8 cellular contexts compared by ENCODE assay signal in the genomic region with DNA sequence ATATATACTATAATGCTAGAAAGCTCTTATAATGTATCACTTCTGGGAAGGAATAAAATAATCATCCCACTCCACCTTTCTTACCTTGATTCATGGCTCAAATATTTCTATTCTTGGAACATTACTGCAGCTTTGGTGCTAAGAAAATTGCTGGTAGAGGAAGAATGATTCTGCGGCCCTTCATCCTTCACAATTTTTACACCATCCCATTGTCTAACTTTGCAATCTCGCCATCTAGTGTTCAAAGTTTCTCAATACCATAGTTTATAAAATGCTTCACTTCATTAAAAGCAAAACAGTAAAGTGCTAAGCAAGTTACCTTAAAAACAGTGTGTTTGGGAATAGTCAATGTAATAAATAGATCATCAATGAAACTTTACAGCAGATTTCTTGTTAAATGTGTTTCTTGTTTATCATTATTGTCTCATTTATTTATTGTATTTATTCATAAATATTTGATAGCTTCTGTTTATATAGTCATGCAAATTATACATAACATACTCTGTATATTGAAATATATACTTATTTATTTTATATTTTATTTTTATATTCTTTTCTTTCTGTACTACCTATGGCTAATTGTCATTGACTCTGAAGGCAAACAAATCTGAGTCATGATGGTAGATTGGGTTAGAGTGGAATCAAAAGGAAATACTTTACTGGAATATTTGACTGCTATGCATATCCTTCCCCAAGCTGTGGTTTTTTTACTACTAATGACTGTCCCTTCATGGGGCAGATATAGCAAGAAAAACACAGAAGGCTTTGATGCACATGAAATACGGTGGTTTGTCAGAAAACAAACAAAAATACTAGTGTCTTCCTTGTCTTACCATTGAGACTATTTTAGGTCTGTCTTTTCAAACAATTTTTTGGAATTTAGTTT.
DNase-seq lines count a peak whose midpoint lies in the region; FAIRE-seq and TF ChIP-seq lines count a peak whose summit lies in the region.

No MANE protein-coding gene starts in this region.

- H3K36me3 Mint-ChIP-seq in progenitor cell of endocrine pancreas (ENCODE audit: insufficient read depth): peaks cover 6% of the 10 kb centered on the region
- no peaks in the 10 kb centered on the region for H3K36me3 Mint-ChIP-seq in activated T-helper 2 cell treated with anti-CD3 and anti-CD28 coated beads, Interferon-gamma antibody, Interleukin-2, Interleukin-4, amounts not matched to agents 10 μg/mL and 5 μg/mL and 100 μg/mL, durations not matched to agents 14 hours and 24 hours and 36 hours (ENCODE audit: low read depth)

- H3K27ac Mint-ChIP-seq in progenitor cell of endocrine pancreas: no peak overlapping the region
- H3K27ac Mint-ChIP-seq in activated T-helper 2 cell treated with anti-CD3 and anti-CD28 coated beads, Interferon-gamma antibody, Interleukin-2, Interleukin-4, amounts not matched to agents 10 μg/mL and 5 μg/mL and 100 μg/mL, durations not matched to agents 14 hours and 24 hours and 36 hours: no peak overlapping the region

- DNase-seq in Ammon's horn (ENCODE audit: low spot score): peak; percentile 65
- peak; percentile 7 for DNase-seq in GM19239 (ENCODE audit: insufficient read length, low spot score)
- peak; percentile 53 for DNase-seq in RKO (ENCODE audit: low spot score)
- DNase-seq in fibroblast of peridontal ligament (ENCODE audit: extremely low read depth): peak; percentile 81
- no peak for DNase-seq in progenitor cell of endocrine pancreas (ENCODE audit: low spot score, unreplicated experiment)
- DNase-seq in activated T-helper 2 cell treated with anti-CD3 and anti-CD28 coated beads, Interferon-gamma antibody, Interleukin-2, Interleukin-4, amounts not matched to agents 10 μg/mL and 5 μg/mL and 100 μg/mL, durations not matched to agents 14 hours and 24 hours and 36 hours (ENCODE audit: low spot score): no peak
- DNase-seq in activated gamma-delta T cell treated with Interleukin-2 at 50 U/mL for 16 hours: no peak

- TF ChIP-seq RAD21 in Ishikawa (IDR thresholded peaks at IDR 0.05; ENCODE audit: low read depth): peak; percentile 65

- peak; percentile 67 for TF ChIP-seq CTCF in progenitor cell of endocrine pancreas (IDR thresholded peaks at IDR 0.05; ENCODE audit: unreplicated experiment)

- H3K4me3 Mint-ChIP-seq in progenitor cell of endocrine pancreas (ENCODE audit: low read depth): no peak overlapping the region
- no peak overlapping the region for H3K4me3 Mint-ChIP-seq in activated T-helper 2 cell treated with anti-CD3 and anti-CD28 coated beads, Interferon-gamma antibody, Interleukin-2, Interleukin-4, amounts not matched to agents 10 μg/mL and 5 μg/mL and 100 μg/mL, durations not matched to agents 14 hours and 24 hours and 36 hours (ENCODE audit: low read depth)

- peaks cover 4% of the 10 kb centered on the region for H3K4me1 Mint-ChIP-seq in progenitor cell of endocrine pancreas (ENCODE audit: low read depth)
- no peaks in the 10 kb centered on the region for H3K4me1 Mint-ChIP-seq in activated T-helper 2 cell treated with anti-CD3 and anti-CD28 coated beads, Interferon-gamma antibody, Interleukin-2, Interleukin-4, amounts not matched to agents 10 μg/mL and 5 μg/mL and 100 μg/mL, durations not matched to agents 14 hours and 24 hours and 36 hours (ENCODE audit: low read depth)

- no peak for TF ChIP-seq EP300 in Ishikawa (IDR thresholded peaks at IDR 0.05; ENCODE audit: borderline replicate concordance)

- H3K27me3 Mint-ChIP-seq in progenitor cell of endocrine pancreas: no peaks in the 10 kb centered on the region
- H3K27me3 Mint-ChIP-seq in activated T-helper 2 cell treated with anti-CD3 and anti-CD28 coated beads, Interferon-gamma antibody, Interleukin-2, Interleukin-4, amounts not matched to agents 10 μg/mL and 5 μg/mL and 100 μg/mL, durations not matched to agents 14 hours and 24 hours and 36 hours (ENCODE audit: low read depth): no peaks in the 10 kb centered on the region

- peak; percentile 86 for FAIRE-seq in GM19239 (lab: Jason Lieb, UNC)

- intact Hi-C loops in activated T-helper 2 cell treated with anti-CD3 and anti-CD28 coated beads, Interferon-gamma antibody, Interleukin-2, Interleukin-4, amounts not matched to agents 10 μg/mL and 5 μg/mL and 100 μg/mL, durations not matched to agents 14 hours and 24 hours and 36 hours (cut with micrococcal nuclease): loop anchor here (10.0 kb wide), 1 partner anchor 824 kb away; no protein-coding TSS in a partner anchor

- H3K9me3 Mint-ChIP-seq in progenitor cell of endocrine pancreas (ENCODE audit: low read depth): peaks cover 7% of the 10 kb centered on the region
- H3K9me3 Mint-ChIP-seq in activated T-helper 2 cell treated with anti-CD3 and anti-CD28 coated beads, Interferon-gamma antibody, Interleukin-2, Interleukin-4, amounts not matched to agents 10 μg/mL and 5 μg/mL and 100 μg/mL, durations not matched to agents 14 hours and 24 hours and 36 hours: no peaks in the 10 kb centered on the region

TF ChIP-seq in Ishikawa, 13 proteins besides CTCF, POLR2A, EP300 and RAD21:
- TF ChIP-seq CREB1 (IDR thresholded peaks at IDR 0.05; ENCODE audit: low read depth) (no peak), YY1 (IDR thresholded peaks at IDR 0.05; ENCODE audit: low read depth) (no peak), EGR1 (IDR thresholded peaks at IDR 0.05) (no peak), TCF12 (IDR thresholded peaks at IDR 0.05; ENCODE audit: low read depth) (no peak), TAF1 (IDR thresholded peaks at IDR 0.05; ENCODE audit: low read depth) (no peak), TEAD4 (IDR thresholded peaks at IDR 0.05) (no peak), CEBPB (IDR thresholded peaks at IDR 0.05) (no peak), ZBTB7A (IDR thresholded peaks at IDR 0.05; ENCODE audit: low read depth) (no peak), NFIC (IDR thresholded peaks at IDR 0.05) (no peak), FOXM1 (IDR thresholded peaks at IDR 0.05; ENCODE audit: borderline replicate concordance, low read depth) (no peak)
- TF ChIP-seq, protein P1, sequence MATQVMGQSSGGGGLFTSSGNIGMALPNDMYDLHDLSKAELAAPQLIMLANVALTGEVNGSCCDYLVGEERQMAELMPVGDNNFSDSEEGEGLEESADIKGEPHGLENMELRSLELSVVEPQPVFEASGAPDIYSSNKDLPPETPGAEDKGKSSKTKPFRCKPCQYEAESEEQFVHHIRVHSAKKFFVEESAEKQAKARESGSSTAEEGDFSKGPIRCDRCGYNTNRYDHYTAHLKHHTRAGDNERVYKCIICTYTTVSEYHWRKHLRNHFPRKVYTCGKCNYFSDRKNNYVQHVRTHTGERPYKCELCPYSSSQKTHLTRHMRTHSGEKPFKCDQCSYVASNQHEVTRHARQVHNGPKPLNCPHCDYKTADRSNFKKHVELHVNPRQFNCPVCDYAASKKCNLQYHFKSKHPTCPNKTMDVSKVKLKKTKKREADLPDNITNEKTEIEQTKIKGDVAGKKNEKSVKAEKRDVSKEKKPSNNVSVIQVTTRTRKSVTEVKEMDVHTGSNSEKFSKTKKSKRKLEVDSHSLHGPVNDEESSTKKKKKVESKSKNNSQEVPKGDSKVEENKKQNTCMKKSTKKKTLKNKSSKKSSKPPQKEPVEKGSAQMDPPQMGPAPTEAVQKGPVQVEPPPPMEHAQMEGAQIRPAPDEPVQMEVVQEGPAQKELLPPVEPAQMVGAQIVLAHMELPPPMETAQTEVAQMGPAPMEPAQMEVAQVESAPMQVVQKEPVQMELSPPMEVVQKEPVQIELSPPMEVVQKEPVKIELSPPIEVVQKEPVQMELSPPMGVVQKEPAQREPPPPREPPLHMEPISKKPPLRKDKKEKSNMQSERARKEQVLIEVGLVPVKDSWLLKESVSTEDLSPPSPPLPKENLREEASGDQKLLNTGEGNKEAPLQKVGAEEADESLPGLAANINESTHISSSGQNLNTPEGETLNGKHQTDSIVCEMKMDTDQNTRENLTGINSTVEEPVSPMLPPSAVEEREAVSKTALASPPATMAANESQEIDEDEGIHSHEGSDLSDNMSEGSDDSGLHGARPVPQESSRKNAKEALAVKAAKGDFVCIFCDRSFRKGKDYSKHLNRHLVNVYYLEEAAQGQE (IDR thresholded peaks at IDR 0.05; ENCODE audit: low read depth): no peak
- TF ChIP-seq, protein P2, sequence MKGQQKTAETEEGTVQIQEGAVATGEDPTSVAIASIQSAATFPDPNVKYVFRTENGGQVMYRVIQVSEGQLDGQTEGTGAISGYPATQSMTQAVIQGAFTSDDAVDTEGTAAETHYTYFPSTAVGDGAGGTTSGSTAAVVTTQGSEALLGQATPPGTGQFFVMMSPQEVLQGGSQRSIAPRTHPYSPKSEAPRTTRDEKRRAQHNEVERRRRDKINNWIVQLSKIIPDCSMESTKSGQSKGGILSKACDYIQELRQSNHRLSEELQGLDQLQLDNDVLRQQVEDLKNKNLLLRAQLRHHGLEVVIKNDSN (IDR thresholded peaks at IDR 0.05): no peak
- TF ChIP-seq, protein P3, sequence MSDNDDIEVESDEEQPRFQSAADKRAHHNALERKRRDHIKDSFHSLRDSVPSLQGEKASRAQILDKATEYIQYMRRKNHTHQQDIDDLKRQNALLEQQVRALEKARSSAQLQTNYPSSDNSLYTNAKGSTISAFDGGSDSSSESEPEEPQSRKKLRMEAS (IDR thresholded peaks at IDR 0.05): no peak
TF ChIP-seq in Ishikawa: peak in this region for 0.

Comparison
In these comparisons a context has a peak if more than half of its experiments do, and no peak if none do; other contexts are left out.
1. DNase-seq: peak in Ammon's horn (single experiment), GM19239 (single experiment), RKO (single experiment) and fibroblast of peridontal ligament (single experiment); none in progenitor cell of endocrine pancreas (single experiment), activated T-helper 2 cell treated with anti-CD3 and anti-CD28 coated beads, Interferon-gamma antibody, Interleukin-2, Interleukin-4, amounts not matched to agents 10 μg/mL and 5 μg/mL and 100 μg/mL, durations not matched to agents 14 hours and 24 hours and 36 hours (single experiment) and activated gamma-delta T cell treated with Interleukin-2 at 50 U/mL for 16 hours (single experiment).